In genomic region chr18:1914489-1914888, GRCh38 we compare ENCODE assay signal across 1 cellular context.
TF ChIP-seq lines count a peak whose summit lies in the region.

No MANE protein-coding gene starts in this region.

TF ChIP-seq in SK-N-SH, 30 proteins besides CTCF, POLR2A, EP300 and RAD21 (continued from another document):
- TF ChIP-seq, protein P1, sequence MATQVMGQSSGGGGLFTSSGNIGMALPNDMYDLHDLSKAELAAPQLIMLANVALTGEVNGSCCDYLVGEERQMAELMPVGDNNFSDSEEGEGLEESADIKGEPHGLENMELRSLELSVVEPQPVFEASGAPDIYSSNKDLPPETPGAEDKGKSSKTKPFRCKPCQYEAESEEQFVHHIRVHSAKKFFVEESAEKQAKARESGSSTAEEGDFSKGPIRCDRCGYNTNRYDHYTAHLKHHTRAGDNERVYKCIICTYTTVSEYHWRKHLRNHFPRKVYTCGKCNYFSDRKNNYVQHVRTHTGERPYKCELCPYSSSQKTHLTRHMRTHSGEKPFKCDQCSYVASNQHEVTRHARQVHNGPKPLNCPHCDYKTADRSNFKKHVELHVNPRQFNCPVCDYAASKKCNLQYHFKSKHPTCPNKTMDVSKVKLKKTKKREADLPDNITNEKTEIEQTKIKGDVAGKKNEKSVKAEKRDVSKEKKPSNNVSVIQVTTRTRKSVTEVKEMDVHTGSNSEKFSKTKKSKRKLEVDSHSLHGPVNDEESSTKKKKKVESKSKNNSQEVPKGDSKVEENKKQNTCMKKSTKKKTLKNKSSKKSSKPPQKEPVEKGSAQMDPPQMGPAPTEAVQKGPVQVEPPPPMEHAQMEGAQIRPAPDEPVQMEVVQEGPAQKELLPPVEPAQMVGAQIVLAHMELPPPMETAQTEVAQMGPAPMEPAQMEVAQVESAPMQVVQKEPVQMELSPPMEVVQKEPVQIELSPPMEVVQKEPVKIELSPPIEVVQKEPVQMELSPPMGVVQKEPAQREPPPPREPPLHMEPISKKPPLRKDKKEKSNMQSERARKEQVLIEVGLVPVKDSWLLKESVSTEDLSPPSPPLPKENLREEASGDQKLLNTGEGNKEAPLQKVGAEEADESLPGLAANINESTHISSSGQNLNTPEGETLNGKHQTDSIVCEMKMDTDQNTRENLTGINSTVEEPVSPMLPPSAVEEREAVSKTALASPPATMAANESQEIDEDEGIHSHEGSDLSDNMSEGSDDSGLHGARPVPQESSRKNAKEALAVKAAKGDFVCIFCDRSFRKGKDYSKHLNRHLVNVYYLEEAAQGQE (IDR thresholded peaks at IDR 0.05; ENCODE audit: low read depth, low read length) = no peak
- TF ChIP-seq SMC3 (IDR thresholded peaks at IDR 0.05; ENCODE audit: low read depth, low read length) = peak; percentile 15; the same call in 1 of the 2 replicates
